In the genomic region with DNA sequence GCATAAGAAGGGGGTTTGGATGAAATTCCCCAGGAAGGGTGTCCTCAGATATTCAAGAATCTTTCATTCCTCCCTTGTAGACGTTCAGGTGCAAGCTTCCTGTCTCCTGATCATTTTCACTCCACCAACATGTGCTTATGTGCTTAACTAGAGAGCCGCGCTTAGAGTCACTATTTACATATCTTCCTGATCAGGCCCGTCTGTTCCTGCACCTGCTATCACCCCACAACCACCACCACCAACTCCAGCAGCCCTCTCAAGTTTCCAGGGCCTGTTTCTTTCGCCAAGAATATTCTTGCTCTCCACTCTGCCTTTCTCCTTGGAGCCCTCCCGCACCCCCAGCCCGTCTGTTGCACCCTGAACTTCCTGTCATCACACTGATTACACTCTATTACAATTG, we compare ENCODE assay signal across 14 cellular contexts.
DNase-seq lines count a peak whose midpoint lies in the region; ATAC-seq and FAIRE-seq lines count a peak whose summit lies in the region.
"Had no signal": no experiment of that assay in that cellular context is flagged by ENCODE, and none has a peak within 500 bp of the region (broad histone marks: within the 10 kb centered on the region; RNA-seq: fewer than 3 reads in every experiment).

No MANE protein-coding gene starts in this region.

- FAIRE-seq in GM19239 (lab: Jason Lieb, UNC), result peak; percentile 40
- FAIRE-seq: GM18507 had no signal

- ATAC-seq in left lobe of liver (no peak), GM18502 (IDR thresholded peaks at IDR 0.05; ENCODE audit: poor library complexity, unreplicated experiment) (no peak)
- ATAC-seq: K562, upper lobe of right lung had no signal

- DNase-seq in COLO668 (lab: John Stamatoyannopoulos, UW; ENCODE audit: unreplicated experiment) (peak; percentile 66), GM19239 (ENCODE audit: insufficient read length, low spot score) (no peak), NCI-H774 (lab: John Stamatoyannopoulos, UW) (peak; percentile 12), myocyte (ENCODE audit: low read depth) (peak; percentile 78), left lobe of liver (ENCODE audit: low spot score) (no peak), cerebellar nuclear complex (lab: John Stamatoyannopoulos, UW) (no peak)
- DNase-seq: activated CD4-positive, alpha-beta T cell treated with anti-CD3 and anti-CD28 coated beads for 48 hours; activated T-cell treated with anti-CD3 and anti-CD28 coated beads, Interleukin-2, amount 50 U/mL, for 48 hours; adrenal gland; stimulated activated CD4-positive, alpha-beta T cell treated with anti-CD3 and anti-CD28 coated beads, Interleukin-2, amount 100 ng/mL, for 48 hours; upper lobe of right lung had no signal

Comparison
In these comparisons a context has a peak if more than half of its experiments do, and no peak if none do; other contexts are left out.
1. DNase-seq: peak in COLO668 (single experiment), NCI-H774 (single experiment) and myocyte (single experiment); none in GM19239 (single experiment), left lobe of liver (single experiment) and cerebellar nuclear complex (0 of 2).